Comparison of ENCODE assay signal across 1 cellular context in the genomic region with DNA sequence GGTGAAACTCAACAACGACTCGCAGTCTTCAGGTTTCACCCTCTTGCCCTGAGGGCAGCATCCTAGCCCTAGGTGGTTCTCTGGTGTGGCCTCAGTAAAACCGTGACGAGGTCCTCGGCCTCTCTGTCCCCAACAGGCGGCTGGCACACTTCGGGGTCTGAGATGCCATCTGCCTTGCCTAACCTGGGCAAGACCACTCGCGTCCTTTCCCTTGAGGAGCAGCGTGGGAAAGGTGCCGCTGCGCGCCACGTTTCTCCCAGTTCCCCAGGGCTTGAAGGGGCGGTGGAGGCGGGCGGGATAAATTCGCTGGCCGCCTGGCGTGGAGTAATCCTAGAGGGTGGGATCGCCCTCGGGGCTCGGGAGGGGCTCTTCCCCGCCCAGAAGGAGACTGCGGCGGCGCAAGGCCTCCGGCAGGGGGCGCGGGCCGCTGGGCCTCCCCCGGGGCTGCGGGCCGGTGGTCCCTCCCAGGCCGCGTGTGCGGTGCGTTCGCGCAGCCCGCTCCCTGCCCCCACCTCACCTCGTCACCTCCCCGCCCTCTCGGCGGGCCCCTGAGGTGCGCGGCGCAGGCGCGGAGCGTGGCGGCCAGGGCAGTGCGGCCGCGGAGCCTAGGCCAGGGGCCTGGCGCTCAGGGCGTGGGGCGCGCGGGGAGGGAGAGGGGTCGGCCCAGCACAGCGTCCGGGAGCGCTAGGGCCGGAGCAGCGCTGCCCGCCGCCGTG.
A peak's percentile ranks its signal among the peaks of the same experiment; 100 is the strongest.
TF ChIP-seq lines count a peak whose summit lies in the region.

A gene with protein sequence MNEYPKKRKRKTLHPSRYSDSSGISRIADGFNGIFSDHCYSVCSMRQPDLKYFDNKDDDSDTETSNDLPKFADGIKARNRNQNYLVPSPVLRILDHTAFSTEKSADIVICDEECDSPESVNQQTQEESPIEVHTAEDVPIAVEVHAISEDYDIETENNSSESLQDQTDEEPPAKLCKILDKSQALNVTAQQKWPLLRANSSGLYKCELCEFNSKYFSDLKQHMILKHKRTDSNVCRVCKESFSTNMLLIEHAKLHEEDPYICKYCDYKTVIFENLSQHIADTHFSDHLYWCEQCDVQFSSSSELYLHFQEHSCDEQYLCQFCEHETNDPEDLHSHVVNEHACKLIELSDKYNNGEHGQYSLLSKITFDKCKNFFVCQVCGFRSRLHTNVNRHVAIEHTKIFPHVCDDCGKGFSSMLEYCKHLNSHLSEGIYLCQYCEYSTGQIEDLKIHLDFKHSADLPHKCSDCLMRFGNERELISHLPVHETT (plus strand): TSS at position 551 of the 716 bp plus-strand sequence. CDS start 5,263 bp downstream, outside the sequence.

TF ChIP-seq in HepG2, 621 proteins besides CTCF, POLR2A, EP300 and RAD21 (continued from another document and continues in another):
- TF ChIP-seq ZNF318 (CRISPR knock-in tag; IDR thresholded peaks at IDR 0.05) (no peak), SNAPC5 (CRISPR knock-in tag; IDR thresholded peaks at IDR 0.05; ENCODE audit: borderline replicate concordance) (no peak), BCL3 (CRISPR knock-in tag; IDR thresholded peaks at IDR 0.05) (0 out of 2 replicates have a peak, but pooled peaks have one; percentile 24), SP4 (CRISPR knock-in tag; IDR thresholded peaks at IDR 0.05) (peak; percentile 71), ZNF850 (CRISPR knock-in tag; conservative IDR thresholded peaks at IDR 0.05) (no peak), KLF16 (CRISPR knock-in tag; IDR thresholded peaks at IDR 0.05) (no peak), ZNF432 (CRISPR knock-in tag; IDR thresholded peaks at IDR 0.05; ENCODE audit: borderline replicate concordance) (no peak), ZNF296 (CRISPR knock-in tag; conservative IDR thresholded peaks at IDR 0.05) (no peak), MED8 (CRISPR knock-in tag; IDR thresholded peaks at IDR 0.05; ENCODE audit: insufficient replicate concordance) (peak; percentile 7), ZNF335 (CRISPR knock-in tag; IDR thresholded peaks at IDR 0.05) (no peak), ZNF609 (CRISPR knock-in tag; IDR thresholded peaks at IDR 0.05; ENCODE audit: borderline replicate concordance) (no peak; the same call in none of the 2 replicates), MXD4 (CRISPR knock-in tag; IDR thresholded peaks at IDR 0.05) (peak; percentile 11; the same call in 1 of the 2 replicates), ZFY (CRISPR knock-in tag; IDR thresholded peaks at IDR 0.05) (peak; percentile 91; the same call in 1 of the 2 replicates), SKIL (CRISPR knock-in tag; IDR thresholded peaks at IDR 0.05; ENCODE audit: borderline replicate concordance) (no peak), ZC3H4 (CRISPR knock-in tag; IDR thresholded peaks at IDR 0.05; ENCODE audit: borderline replicate concordance) (no peak), HNRNPK (IDR thresholded peaks at IDR 0.05; ENCODE audit: low read depth, low read length, poor library complexity, severe bottlenecking) (no peak), KMT2B (CRISPR knock-in tag; IDR thresholded peaks at IDR 0.05) (no peak), PHB2 (IDR thresholded peaks at IDR 0.05; ENCODE audit: partially characterized antibody) (no peak), ZNF776 (CRISPR knock-in tag; IDR thresholded peaks at IDR 0.05) (no peak; the same call in 1 of the 2 replicates), MAX (IDR thresholded peaks at IDR 0.05) (peak; percentile 91)
- TF ChIP-seq, protein P1, sequence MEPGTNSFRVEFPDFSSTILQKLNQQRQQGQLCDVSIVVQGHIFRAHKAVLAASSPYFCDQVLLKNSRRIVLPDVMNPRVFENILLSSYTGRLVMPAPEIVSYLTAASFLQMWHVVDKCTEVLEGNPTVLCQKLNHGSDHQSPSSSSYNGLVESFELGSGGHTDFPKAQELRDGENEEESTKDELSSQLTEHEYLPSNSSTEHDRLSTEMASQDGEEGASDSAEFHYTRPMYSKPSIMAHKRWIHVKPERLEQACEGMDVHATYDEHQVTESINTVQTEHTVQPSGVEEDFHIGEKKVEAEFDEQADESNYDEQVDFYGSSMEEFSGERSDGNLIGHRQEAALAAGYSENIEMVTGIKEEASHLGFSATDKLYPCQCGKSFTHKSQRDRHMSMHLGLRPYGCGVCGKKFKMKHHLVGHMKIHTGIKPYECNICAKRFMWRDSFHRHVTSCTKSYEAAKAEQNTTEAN (CRISPR knock-in tag; conservative IDR thresholded peaks at IDR 0.05): peak; percentile 58
- TF ChIP-seq, protein P2, sequence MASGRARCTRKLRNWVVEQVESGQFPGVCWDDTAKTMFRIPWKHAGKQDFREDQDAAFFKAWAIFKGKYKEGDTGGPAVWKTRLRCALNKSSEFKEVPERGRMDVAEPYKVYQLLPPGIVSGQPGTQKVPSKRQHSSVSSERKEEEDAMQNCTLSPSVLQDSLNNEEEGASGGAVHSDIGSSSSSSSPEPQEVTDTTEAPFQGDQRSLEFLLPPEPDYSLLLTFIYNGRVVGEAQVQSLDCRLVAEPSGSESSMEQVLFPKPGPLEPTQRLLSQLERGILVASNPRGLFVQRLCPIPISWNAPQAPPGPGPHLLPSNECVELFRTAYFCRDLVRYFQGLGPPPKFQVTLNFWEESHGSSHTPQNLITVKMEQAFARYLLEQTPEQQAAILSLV (CRISPR knock-in tag; IDR thresholded peaks at IDR 0.05; ENCODE audit: borderline replicate concordance): no peak
- TF ChIP-seq, protein P3, sequence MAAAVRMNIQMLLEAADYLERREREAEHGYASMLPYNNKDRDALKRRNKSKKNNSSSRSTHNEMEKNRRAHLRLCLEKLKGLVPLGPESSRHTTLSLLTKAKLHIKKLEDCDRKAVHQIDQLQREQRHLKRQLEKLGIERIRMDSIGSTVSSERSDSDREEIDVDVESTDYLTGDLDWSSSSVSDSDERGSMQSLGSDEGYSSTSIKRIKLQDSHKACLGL (CRISPR knock-in tag; IDR thresholded peaks at IDR 0.05): 0 out of 2 replicates have a peak, but pooled peaks have one; percentile 11
- TF ChIP-seq, protein P4, sequence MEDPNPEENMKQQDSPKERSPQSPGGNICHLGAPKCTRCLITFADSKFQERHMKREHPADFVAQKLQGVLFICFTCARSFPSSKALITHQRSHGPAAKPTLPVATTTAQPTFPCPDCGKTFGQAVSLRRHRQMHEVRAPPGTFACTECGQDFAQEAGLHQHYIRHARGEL (CRISPR knock-in tag; IDR thresholded peaks at IDR 0.05): peak; percentile 66; the same call in 1 of the 2 replicates
